1 cellular context compared by ENCODE assay signal in genomic region chr7:76011437-76011836, GRCh38.
TF ChIP-seq lines count a peak whose summit lies in the region.

No MANE protein-coding gene starts in this region.

TF ChIP-seq in GM23338, 12 proteins besides CTCF, POLR2A, EP300 and RAD21 (continued from another document):
- no peak for TF ChIP-seq ZNF462 (CRISPR knock-in tag; IDR thresholded peaks at IDR 0.05)
